27 cellular contexts compared by ENCODE assay signal in the genomic region with DNA sequence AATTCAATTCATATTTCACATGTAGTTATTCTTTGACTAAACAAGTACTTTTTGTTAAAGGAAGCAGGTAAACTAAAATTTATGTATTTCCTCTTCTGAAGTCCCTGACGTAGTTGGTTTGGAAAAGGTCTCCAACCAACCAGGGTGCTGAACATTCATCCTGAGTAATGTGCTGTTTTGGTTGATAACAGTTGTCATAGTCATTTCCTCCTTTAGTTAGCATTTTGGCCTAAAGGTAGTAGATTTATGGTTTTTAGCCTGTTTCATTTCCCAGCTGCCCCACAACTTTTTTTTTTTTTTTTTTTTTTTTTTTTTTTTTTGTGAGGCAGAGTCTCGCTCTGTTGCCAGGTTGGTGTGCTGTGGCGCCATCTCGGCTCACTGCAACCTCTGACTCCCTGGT.
"Had no signal": no experiment of that assay in that cellular context is flagged by ENCODE, and none has a peak within 500 bp of the region (broad histone marks: within the 10 kb centered on the region; RNA-seq: fewer than 3 reads in every experiment).

No MANE protein-coding gene starts in this region.

- H3K9me3 Mint-ChIP-seq: activated CD8-positive, alpha-beta T cell treated with anti-CD3 and anti-CD28 coated beads for 36 hours had no signal

- H3K27ac ChIP-seq: adrenal gland, PC-9, VCaP had no signal

- H3K4me3 ChIP-seq: adrenal gland, PC-9 had no signal

- H3K27me3 Mint-ChIP-seq: activated CD4-positive, alpha-beta T cell treated with anti-CD3 and anti-CD28 coated beads for 36 hours; activated CD8-positive, alpha-beta T cell treated with anti-CD3 and anti-CD28 coated beads for 36 hours; activated naive CD4-positive, alpha-beta T cell treated with anti-CD3 and anti-CD28 coated beads, Interleukin-2, amount 10 ng/mL, durations not matched to agents 7 days and 5 days; activated naive CD8-positive, alpha-beta T cell treated with anti-CD3 and anti-CD28 coated beads, Interleukin-2, amount 10 ng/mL, durations not matched to agents 7 days and 5 days; T-helper 17 cell had no signal

- H3K4me1 ChIP-seq: adrenal gland had no signal

- H3K4me1 Mint-ChIP-seq: activated CD4-positive, alpha-beta T cell treated with anti-CD3 and anti-CD28 coated beads for 36 hours; activated naive CD4-positive, alpha-beta T cell treated with anti-CD3 and anti-CD28 coated beads, Interleukin-2, amount 10 ng/mL, durations not matched to agents 7 days and 5 days; activated naive CD8-positive, alpha-beta T cell treated with anti-CD3 and anti-CD28 coated beads, Interleukin-2, amount 10 ng/mL, durations not matched to agents 7 days and 5 days; T-helper 17 cell had no signal

- H3K36me3 ChIP-seq: adrenal gland had no signal

- H3K4me3 Mint-ChIP-seq: activated CD4-positive, alpha-beta T cell treated with anti-CD3 and anti-CD28 coated beads for 36 hours; activated CD8-positive, alpha-beta T cell treated with anti-CD3 and anti-CD28 coated beads for 36 hours; activated naive CD4-positive, alpha-beta T cell treated with anti-CD3 and anti-CD28 coated beads, Interleukin-2, amount 10 ng/mL, durations not matched to agents 7 days and 5 days; activated naive CD8-positive, alpha-beta T cell treated with anti-CD3 and anti-CD28 coated beads, Interleukin-2, amount 10 ng/mL, durations not matched to agents 7 days and 5 days; activated T-cell treated with anti-CD3 and anti-CD28 coated beads, Interleukin-2, amount 50 U/mL, for 72 hours; T-helper 17 cell had no signal

- H2AFZ ChIP-seq: PC-9 had no signal

- H3K27ac Mint-ChIP-seq: activated CD4-positive, alpha-beta T cell treated with anti-CD3 and anti-CD28 coated beads for 36 hours; activated CD8-positive, alpha-beta T cell treated with anti-CD3 and anti-CD28 coated beads for 36 hours; activated naive CD4-positive, alpha-beta T cell treated with anti-CD3 and anti-CD28 coated beads, Interleukin-2, amount 10 ng/mL, durations not matched to agents 7 days and 5 days; activated naive CD8-positive, alpha-beta T cell treated with anti-CD3 and anti-CD28 coated beads, Interleukin-2, amount 10 ng/mL, durations not matched to agents 7 days and 5 days; activated T-cell treated with anti-CD3 and anti-CD28 coated beads, Interleukin-2, amount 50 U/mL, for 72 hours; activated T-helper 2 cell treated with anti-CD3 and anti-CD28 coated beads, Interferon-gamma antibody, Interleukin-2, Interleukin-4, amounts not matched to agents 10 μg/mL and 5 μg/mL and 100 μg/mL, durations not matched to agents 14 hours and 24 hours and 36 hours; T-helper 17 cell had no signal

- H3K9me3 ChIP-seq: adrenal gland had no signal

- DNase-seq: activated CD4-positive, alpha-beta T cell treated with anti-CD3 and anti-CD28 coated beads for 36 hours; activated CD4-positive, CD25-positive, alpha-beta regulatory T cell; activated CD8-positive, alpha-beta memory T cell treated with anti-CD3 and anti-CD28 coated beads, Interleukin-2, amount 50 U/mL, for 4 hours; activated CD8-positive, alpha-beta T cell treated with anti-CD3 and anti-CD28 coated beads for 36 hours; activated gamma-delta T cell treated with Interleukin-2 at 50 U/mL for 16 hours; activated naive CD4-positive, alpha-beta T cell treated with anti-CD3 and anti-CD28 coated beads, Interleukin-2, amount 10 ng/mL, durations not matched to agents 7 days and 5 days; activated naive CD8-positive, alpha-beta T cell treated with anti-CD3 and anti-CD28 coated beads, Interleukin-2, amount 10 ng/mL, durations not matched to agents 7 days and 5 days; activated T-cell treated with anti-CD3 and anti-CD28 coated beads, Interleukin-2, amount 50 U/mL, for 72 hours; anterior cingulate cortex; caudate nucleus; Kasumi-1; KBM-7; NCI-H1092; NCI-H1417; NCI-H1930; NCI-H2171 treated with DMSO at 0.1 percent for 48 hours; NCI-H345; NCI-H510A treated with DMSO at 0.1 percent for 48 hours; NCI-H69; NK-92 treated with Interleukin-12 subunit alpha and Interleukin-12 subunit beta, amount 100 ng/mL, for 24 hours; PC-9; SIG-M5; T-helper 17 cell; T-helper 9 cell had no signal

- H3K36me3 Mint-ChIP-seq: activated naive CD4-positive, alpha-beta T cell treated with anti-CD3 and anti-CD28 coated beads, Interleukin-2, amount 10 ng/mL, durations not matched to agents 7 days and 5 days; activated naive CD8-positive, alpha-beta T cell treated with anti-CD3 and anti-CD28 coated beads, Interleukin-2, amount 10 ng/mL, durations not matched to agents 7 days and 5 days had no signal

- H3K4me2 ChIP-seq: PC-9 had no signal

- H3K27me3 ChIP-seq: adrenal gland had no signal
